Comparison of ENCODE assay signal across 19 cellular contexts in genomic region chr10:66629976-66630375, GRCh38.
"Had no signal": no experiment of that assay in that cellular context is flagged by ENCODE, and none has a peak within 500 bp of the region (broad histone marks: within the 10 kb centered on the region; RNA-seq: fewer than 3 reads in every experiment).

No MANE protein-coding gene starts in this region.

- H3K9ac ChIP-seq: parathyroid adenoma had no signal

- H3K27me3 Mint-ChIP-seq: activated naive CD4-positive, alpha-beta T cell treated with anti-CD3 and anti-CD28 coated beads, Interleukin-2, amount 10 ng/mL, durations not matched to agents 7 days and 5 days; activated naive CD8-positive, alpha-beta T cell treated with anti-CD3 and anti-CD28 coated beads, Interleukin-2, amount 50 U/mL, for 24 hours; effector memory CD8-positive, alpha-beta T cell; natural killer cell treated with Interleukin-12 subunit alpha and Interleukin-12 subunit beta and Interleukin-15 and Interleukin-18, amount 100 ng/mL, for 72 hours had no signal

- H3K4me1 Mint-ChIP-seq: activated naive CD4-positive, alpha-beta T cell treated with anti-CD3 and anti-CD28 coated beads, Interleukin-2, amount 10 ng/mL, durations not matched to agents 7 days and 5 days; activated naive CD8-positive, alpha-beta T cell treated with anti-CD3 and anti-CD28 coated beads, Interleukin-2, amount 50 U/mL, for 24 hours; mesothelial cell of epicardium had no signal

- H3K4me1 ChIP-seq: parathyroid adenoma, right lobe of liver, thyroid gland had no signal

- H3K4me2 ChIP-seq: hepatocyte had no signal

- H3K27ac ChIP-seq: cardiac muscle cell, hepatocyte, parathyroid adenoma, right lobe of liver, thyroid gland had no signal

- H3K4me3 Mint-ChIP-seq: activated naive CD4-positive, alpha-beta T cell treated with anti-CD3 and anti-CD28 coated beads, Interleukin-2, amount 10 ng/mL, durations not matched to agents 7 days and 5 days; activated naive CD8-positive, alpha-beta T cell treated with anti-CD3 and anti-CD28 coated beads, Interleukin-2, amount 50 U/mL, for 24 hours; activated T-cell treated with anti-CD3 and anti-CD28 coated beads, Interleukin-2, amount 50 U/mL, for 4 hours; effector memory CD8-positive, alpha-beta T cell; mesothelial cell of epicardium; natural killer cell treated with Interleukin-12 subunit alpha and Interleukin-12 subunit beta and Interleukin-15 and Interleukin-18, amount 100 ng/mL, for 72 hours had no signal

- H3K27me3 ChIP-seq: cardiac muscle cell, hepatocyte, right lobe of liver, thyroid gland had no signal

- H3K9me3 ChIP-seq: right lobe of liver, thyroid gland had no signal

- H2AFZ ChIP-seq: hepatocyte, parathyroid adenoma had no signal

- H3K79me2 ChIP-seq: hepatocyte, parathyroid adenoma had no signal

- H3K9me3 Mint-ChIP-seq: mesothelial cell of epicardium had no signal

- H3K4me3 ChIP-seq: cardiac muscle cell, hepatocyte, lung, right lobe of liver, thyroid gland had no signal

- H3K36me3 Mint-ChIP-seq: activated naive CD4-positive, alpha-beta T cell treated with anti-CD3 and anti-CD28 coated beads, Interleukin-2, amount 10 ng/mL, durations not matched to agents 7 days and 5 days; mesothelial cell of epicardium had no signal

- DNase-seq: activated CD4-positive, alpha-beta T cell treated with anti-CD3 and anti-CD28 coated beads, Interleukin-2, amount 50 U/mL, for 1 hour; activated CD4-positive, CD25-positive, alpha-beta regulatory T cell treated with anti-CD3 and anti-CD28 coated beads, Interleukin-2, amount 50 U/mL, for 72 hours; activated CD8-positive, alpha-beta memory T cell treated with anti-CD3 and anti-CD28 coated beads, Interleukin-2, amount 50 U/mL, for 4 hours; activated effector memory CD4-positive, alpha-beta T cell treated with Interleukin-2 at 50 U/mL for 16 hours; activated naive CD4-positive, alpha-beta T cell treated with anti-CD3 and anti-CD28 coated beads, Interleukin-2, amount 10 ng/mL, durations not matched to agents 7 days and 5 days; activated naive CD8-positive, alpha-beta T cell treated with anti-CD3 and anti-CD28 coated beads, Interleukin-2, amount 50 U/mL, for 24 hours; activated T-cell treated with anti-CD3 and anti-CD28 coated beads, Interleukin-2, amount 50 U/mL, for 4 hours; effector memory CD8-positive, alpha-beta T cell; islet precursor cell; right lobe of liver; stimulated activated naive CD4-positive, alpha-beta T cell; T1000; thyroid gland had no signal

- H3K36me3 ChIP-seq: cardiac muscle cell, right lobe of liver, thyroid gland had no signal

- H3K27ac Mint-ChIP-seq: activated naive CD4-positive, alpha-beta T cell treated with anti-CD3 and anti-CD28 coated beads, Interleukin-2, amount 10 ng/mL, durations not matched to agents 7 days and 5 days; activated naive CD8-positive, alpha-beta T cell treated with anti-CD3 and anti-CD28 coated beads, Interleukin-2, amount 50 U/mL, for 24 hours; effector memory CD8-positive, alpha-beta T cell; mesothelial cell of epicardium; natural killer cell treated with Interleukin-12 subunit alpha and Interleukin-12 subunit beta and Interleukin-15 and Interleukin-18, amount 100 ng/mL, for 72 hours had no signal
